12 cellular contexts compared by ENCODE assay signal in the genomic region with DNA sequence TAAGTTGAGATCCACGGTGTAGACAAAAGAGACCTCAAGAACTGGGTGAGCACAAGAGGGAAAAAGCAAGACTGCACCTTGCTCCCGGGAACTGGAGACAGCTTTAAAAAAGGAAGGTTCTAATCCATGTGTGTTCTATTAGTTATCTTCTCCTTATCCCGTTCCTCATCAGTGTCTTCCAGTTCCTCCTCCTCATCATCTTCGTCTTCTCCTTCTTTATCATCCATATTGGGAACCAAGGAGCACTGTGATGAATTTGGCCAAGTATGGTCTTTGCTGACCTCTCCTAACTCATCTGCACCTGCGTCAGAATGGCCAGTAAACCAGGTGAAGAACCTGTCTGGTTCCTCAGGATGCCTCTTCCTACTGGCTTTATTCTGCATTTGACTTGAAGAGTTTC.
"Had no signal": no experiment of that assay in that cellular context is flagged by ENCODE, and none has a peak within 500 bp of the region (broad histone marks: within the 10 kb centered on the region; RNA-seq: fewer than 3 reads in every experiment).

No MANE protein-coding gene starts in this region.

- H3K4me3 Mint-ChIP-seq: activated CD4-positive, alpha-beta memory T cell treated with anti-CD3 and anti-CD28 coated beads for 36 hours; neural crest cell; T-helper 2 cell treated with Interferon-gamma antibody and Interleukin-4, amounts not matched to agents 5 μg/mL and 100 μg/mL, for 36 hours had no signal

- H3K27me3 ChIP-seq: ascending aorta, heart left ventricle, pancreas, tibial artery had no signal

- H3K9me3 Mint-ChIP-seq: activated CD4-positive, alpha-beta memory T cell treated with anti-CD3 and anti-CD28 coated beads for 36 hours; neural crest cell; T-helper 2 cell treated with Interferon-gamma antibody and Interleukin-4, amounts not matched to agents 5 μg/mL and 100 μg/mL, for 36 hours had no signal

- H3K9me3 ChIP-seq: ascending aorta, heart left ventricle, pancreas, tibial artery had no signal

- DNase-seq: activated CD4-positive, alpha-beta memory T cell treated with anti-CD3 and anti-CD28 coated beads for 36 hours; activated CD4-positive, CD25-positive, alpha-beta regulatory T cell treated with anti-CD3 and anti-CD28 coated beads, Interleukin-2, amount 50 U/mL, for 72 hours; activated effector memory CD4-positive, alpha-beta T cell treated with Interleukin-2 at 50 U/mL for 16 hours; heart left ventricle; mammary epithelial cell; stimulated activated CD4-positive, alpha-beta T cell treated with anti-CD3 and anti-CD28 coated beads, Interleukin-4, amount 100 ng/mL, for 1 hour; stimulated activated CD8-positive, alpha-beta memory T cell treated with anti-CD3 and anti-CD28 coated beads, Interleukin-4, amount 100 ng/mL, for 48 hours had no signal

- H3K27me3 Mint-ChIP-seq: activated CD4-positive, alpha-beta memory T cell treated with anti-CD3 and anti-CD28 coated beads for 36 hours had no signal

- H3K27ac ChIP-seq: ascending aorta, pancreas, tibial artery had no signal

- ATAC-seq: heart left ventricle, pancreas had no signal

- H3K4me3 ChIP-seq: ascending aorta, heart left ventricle, pancreas, tibial artery had no signal

- H3K4me1 ChIP-seq: ascending aorta, pancreas, tibial artery had no signal

- H3K27ac Mint-ChIP-seq: activated CD4-positive, alpha-beta memory T cell treated with anti-CD3 and anti-CD28 coated beads for 36 hours had no signal
